In the genomic region with DNA sequence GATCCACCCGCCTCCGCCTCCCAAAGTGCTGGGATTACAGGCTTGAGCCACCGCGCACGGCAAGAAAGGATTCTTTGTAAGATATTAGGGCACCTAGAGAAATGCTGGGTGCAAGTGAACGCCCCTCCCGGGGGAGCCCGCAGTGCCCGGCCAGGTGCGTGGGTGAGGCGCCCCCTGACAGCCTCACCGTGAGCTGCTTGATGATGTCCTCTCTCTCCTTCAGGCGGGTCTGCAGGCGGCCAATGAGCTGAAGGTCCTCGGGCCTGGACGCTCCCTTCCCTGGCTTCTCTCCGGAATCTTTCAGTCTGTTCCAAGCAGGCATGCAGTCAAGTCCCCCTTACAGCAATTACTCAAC, we compare ENCODE assay signal across 10 cellular contexts. TPM values are rescaled to one million over a fixed set of nuclear protein-coding genes. Genes with fewer than 3 reads are reported as not detected.
DNase-seq lines count a peak whose midpoint lies in the region; ATAC-seq and TF ChIP-seq lines count a peak whose summit lies in the region.
"Had no signal": no experiment of that assay in that cellular context is flagged by ENCODE, and none has a peak within 500 bp of the region (broad histone marks: within the 10 kb centered on the region; RNA-seq: fewer than 3 reads in every experiment).

No MANE protein-coding gene starts in this region.

- H2BK120ac ChIP-seq in mesendoderm (ENCODE audit: low read depth, low read length) = no peak overlapping the region

- no peaks in the 10 kb centered on the region for H3F3A ChIP-seq in PC-3 (ENCODE audit: low read length, unreplicated experiment)

- H3K4me1 ChIP-seq in PC-3 (ENCODE audit: insufficient read depth, low read length) (no peaks in the 10 kb centered on the region), right lobe of liver (no peaks in the 10 kb centered on the region), mesendoderm (ENCODE audit: control insufficient read depth, low read depth, low read length) (no peaks in the 10 kb centered on the region)
- H3K4me1 ChIP-seq: BE2C, sigmoid colon had no signal

- H2BK15ac ChIP-seq in mesendoderm (replicated peaks; ENCODE audit: low read depth) = no peak overlapping the region

- BruUV-seq in PC-3 (replicated peaks; lab: Mats Ljungman, UMichigan) = no TSS peak

- H3K9me2 ChIP-seq in PC-3 (replicated peaks; ENCODE audit: low read length) = no peaks in the 10 kb centered on the region

- H3K27ac ChIP-seq in PC-3 (ENCODE audit: low read length) (no peak overlapping the region), right lobe of liver (no peak overlapping the region), mesendoderm (ENCODE audit: low read depth, low read length) (no peak overlapping the region)
- H3K27ac ChIP-seq: sigmoid colon had no signal

- no peak overlapping the region for H3K23ac ChIP-seq in mesendoderm (ENCODE audit: low read length)

- H3K4ac ChIP-seq in mesendoderm (ENCODE audit: low read depth, low read length) = no peak overlapping the region

- no peaks in the 10 kb centered on the region for H4K20me1 ChIP-seq in PC-3 (ENCODE audit: low read length)

- no peak for TF ChIP-seq POLR2A in right lobe of liver (IDR thresholded peaks at IDR 0.05)

- TF ChIP-seq CTCF in PC-3 (conservative IDR thresholded peaks at IDR 0.05; ENCODE audit: low read depth, low read length) = no peak
- no peak for TF ChIP-seq CTCF in right lobe of liver (IDR thresholded peaks at IDR 0.05)
- TF ChIP-seq CTCF in GM20000 (IDR thresholded peaks at IDR 0.05; ENCODE audit: extremely low read depth, missing control alignments) = no peak

- H3K18ac ChIP-seq in mesendoderm (ENCODE audit: low read length) = no peak overlapping the region

- no peaks in the 10 kb centered on the region for H3K9me3 ChIP-seq in PC-3 (ENCODE audit: low read length)
- H3K9me3 ChIP-seq in right lobe of liver = no peaks in the 10 kb centered on the region
- H3K9me3 ChIP-seq: BE2C, sigmoid colon had no signal

- no peak overlapping the region for H4K5ac ChIP-seq in mesendoderm (ENCODE audit: low read length)

- H3K9ac ChIP-seq in PC-3 (ENCODE audit: low read length) (no peak overlapping the region), mesendoderm (ENCODE audit: low read length) (no peak overlapping the region)

- H2AFZ ChIP-seq in PC-3 (ENCODE audit: low read length) = no peak overlapping the region

- H4K8ac ChIP-seq in mesendoderm (ENCODE audit: low read depth, low read length) = no peak overlapping the region

- peaks cover 9% of the 10 kb centered on the region for H3K36me3 ChIP-seq in PC-3 (ENCODE audit: low read depth, low read length)
- peaks cover 0 to 31% (median 7%) of the 10 kb centered on the region in 4 donors for H3K36me3 ChIP-seq in right lobe of liver
- H3K36me3 ChIP-seq in mesendoderm (ENCODE audit: control insufficient read depth, insufficient read depth, low read length) = peaks cover 5% of the 10 kb centered on the region

- no peaks in the 10 kb centered on the region for H3K27me3 ChIP-seq in PC-3 (ENCODE audit: low read length)
- H3K27me3 ChIP-seq in right lobe of liver = no peaks in the 10 kb centered on the region
- no peaks in the 10 kb centered on the region for H3K27me3 ChIP-seq in mesendoderm (ENCODE audit: insufficient read depth, low read length, poor library complexity)
- H3K27me3 ChIP-seq: BE2C, sigmoid colon had no signal

- H3K56ac ChIP-seq in mesendoderm (ENCODE audit: low read length) = no peak overlapping the region

- WGBS in right lobe of liver (ENCODE audit: insufficient coverage, low coverage, low lambda C conversion rate, missing lambda C conversion rate) = 100% methylated on average over 1 of the region's 17 CpGs
- no CpG with 5 or more reads among the region's 17 CpGs for WGBS in mesendoderm (ENCODE audit: extremely low coverage, insufficient coverage, low lambda C conversion rate)

- POLR2A ChIA-PET in PC-3 (lab: Charles Lee; ENCODE audit: unreplicated experiment) = no interaction called here

- no peak overlapping the region for H2AK5ac ChIP-seq in mesendoderm (ENCODE audit: low read length)

- CTCF ChIA-PET in PC-3 (lab: Charles Lee) = no interaction called here

- ATAC-seq in GM18868 (IDR thresholded peaks at IDR 0.05; ENCODE audit: unreplicated experiment) (peak; percentile 11), GM21737 (IDR thresholded peaks at IDR 0.05; ENCODE audit: unreplicated experiment) (peak; percentile 5), PC-3 (peak; percentile 23; the same call in 1 of the 2 replicates), right lobe of liver (peak; percentile 13 to 45 (median 26))

- intact Hi-C loops in PC-3 (cut with micrococcal nuclease) = loop anchor here (1.0 to 10.0 kb wide), 3 partner anchors 39 to 122 kb away; partner anchors contain the start of genes CLRN2 and QDPR
- intact Hi-C loops in right lobe of liver (cut with DNase I) = loop anchor here (10.0 kb wide), 1 partner anchor 92 kb away; no protein-coding TSS in a partner anchor

- no peaks in the 10 kb centered on the region for H3K79me1 ChIP-seq in mesendoderm (ENCODE audit: low read length)

- H2BK5ac ChIP-seq in mesendoderm (ENCODE audit: low read length) = no peak overlapping the region

- H3K4me2 ChIP-seq in PC-3 (ENCODE audit: low read length) (no peak overlapping the region), mesendoderm (ENCODE audit: low read length) (no peak overlapping the region)

- H3K79me2 ChIP-seq in PC-3 (ENCODE audit: low read length) (no peaks in the 10 kb centered on the region), mesendoderm (ENCODE audit: control insufficient read depth, insufficient read depth, low read length) (no peaks in the 10 kb centered on the region)

- no peak overlapping the region for H3K4me3 ChIP-seq in PC-3 (ENCODE audit: low read length)
- no peak overlapping the region for H3K4me3 ChIP-seq in right lobe of liver
- no peak overlapping the region for H3K4me3 ChIP-seq in mesendoderm (ENCODE audit: low read length)
- H3K4me3 ChIP-seq: sigmoid colon had no signal

- no peak for DNase-seq in PC-3
- peak in 1 of 3 donors; percentile 33 for DNase-seq in right lobe of liver
- no peak for DNase-seq in mesendoderm
- DNase-seq in GM20000 (ENCODE audit: low spot score) = no peak
- no peak for DNase-seq in globus pallidus (ENCODE audit: low spot score)
- DNase-seq in SHP77 treated with DMSO at 0.1 percent for 48 hours (lab: John Stamatoyannopoulos, UW) = no peak

RNA-seq across cellular contexts. Expression of gene MED28, which starts 21.9 kb away (rescaled TPM):
- 4.4 and 11.6 TPM in 2 replicates for total RNA-seq in PC-3 (2014; rRNA removed)
- total RNA-seq in right lobe of liver = 10 to 100 TPM in 4 of 6 experiments, 1 to 10 TPM in 2; 3.8 to 18.6 (median 15.3) TPM
- 28.4 TPM for polyA plus RNA-seq in mesendoderm (2013, experiment 1 of 2)
- polyA plus RNA-seq in mesendoderm (2013, experiment 2 of 2) = 26.4 TPM

RNA-seq across cellular contexts. Expression of gene LAP3, which starts 59.3 kb away (rescaled TPM):
- 63.8 and 65.1 TPM in 2 replicates for total RNA-seq in PC-3 (2014; rRNA removed)
- total RNA-seq in right lobe of liver = 100 to 1,000 TPM in 4 of 6 experiments, 10 to 100 TPM in 2; 70.9 to 138 (median 102) TPM
- polyA plus RNA-seq in mesendoderm (2013, experiment 1 of 2) = 45.8 TPM
- 46.7 TPM for polyA plus RNA-seq in mesendoderm (2013, experiment 2 of 2)
